In the genomic region with DNA sequence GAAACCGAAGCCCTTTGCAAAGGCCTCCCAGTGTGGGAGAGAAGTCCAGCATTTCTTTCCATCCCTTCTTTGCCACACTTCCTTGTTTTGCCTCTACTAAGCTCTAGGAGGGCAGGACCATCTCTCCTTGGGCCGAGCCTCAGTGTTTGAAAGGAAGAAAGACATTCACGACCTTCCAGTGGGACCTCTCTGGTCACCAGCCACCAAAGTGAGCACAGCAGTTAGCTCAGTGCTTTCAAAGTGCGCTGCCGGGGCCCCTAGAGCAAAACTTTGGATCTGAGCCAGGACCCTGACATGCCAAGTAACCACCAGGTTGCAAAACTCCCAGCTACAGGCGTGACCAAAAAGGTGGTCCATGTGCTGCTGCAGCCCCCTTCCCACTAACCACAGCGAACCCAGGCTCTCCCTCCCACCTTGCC, we compare ENCODE assay signal across 9 cellular contexts. TPM values are rescaled to one million over a fixed set of nuclear protein-coding genes. Genes with fewer than 3 reads are reported as not detected.
DNase-seq lines count a peak whose midpoint lies in the region; ATAC-seq and TF ChIP-seq lines count a peak whose summit lies in the region.
"Had no signal": no experiment of that assay in that cellular context is flagged by ENCODE, and none has a peak within 500 bp of the region (broad histone marks: within the 10 kb centered on the region; RNA-seq: fewer than 3 reads in every experiment).

No MANE protein-coding gene starts in this region.

- peaks cover 70% of the 10 kb centered on the region for H4K20me1 ChIP-seq in GM23338 (replicated peaks; ENCODE audit: insufficient read depth)

- H3K9me3 Mint-ChIP-seq in GM23338, result no peaks in the 10 kb centered on the region; the same call in 2 of the 3 replicates

- H3K4me3 Mint-ChIP-seq in GM23338, result peak overlapping the region; percentile 70

- no peak for DNase-seq in GM23338 (ENCODE audit: low spot score)
- no peak for DNase-seq in RWPE1 (ENCODE audit: low spot score)
- peak; percentile 69 for DNase-seq in glomerular visceral epithelial cell (ENCODE audit: extremely low spot score)
- DNase-seq in retina, result peak; percentile 8
- no peak for DNase-seq in RKO (ENCODE audit: low spot score)
- DNase-seq in ACHN, result no peak
- no peak for DNase-seq in stimulated activated CD4-positive, alpha-beta T cell treated with anti-CD3 and anti-CD28 coated beads, Interleukin-4, amount 100 ng/mL, for 24 hours
- DNase-seq: NCI-H524 treated with DMSO at 0.1 percent for 48 hours had no signal

- no peaks in the 10 kb centered on the region for H3K9me2 ChIP-seq in GM23338 (ENCODE audit: insufficient read depth)

- peak overlapping the region; percentile 98 for H3K27ac ChIP-seq in GM23338 (ENCODE audit: low read depth)
- peak overlapping the region; percentile 78 for H3K27ac ChIP-seq in RWPE1

- H3K4me2 ChIP-seq in GM23338, result peak overlapping the region; percentile 78; the same call in 1 of the 2 replicates

- H3K27ac Mint-ChIP-seq in GM23338, result peak overlapping the region; percentile 96

- H3F3A ChIP-seq in GM23338 (replicated peaks; ENCODE audit: low read depth), result peaks cover 29% of the 10 kb centered on the region

- H3K27me3 Mint-ChIP-seq in GM23338 (ENCODE audit: insufficient read depth, low read depth, poor library complexity), result peaks cover 18% of the 10 kb centered on the region

- no peak for TF ChIP-seq CTCF in GM23338 (conservative IDR thresholded peaks at IDR 0.05; ENCODE audit: low read depth in 2 of 2)
- TF ChIP-seq CTCF in RWPE1 (conservative IDR thresholded peaks at IDR 0.05; ENCODE audit: low read depth), result no peak

- H3K79me2 ChIP-seq in GM23338 (replicated peaks; ENCODE audit: insufficient read depth), result peaks cover 100% of the 10 kb centered on the region

- H3K4me3 ChIP-seq in GM23338, result peak overlapping the region; percentile 25; the same call in 1 of the 2 replicates

- peaks cover 72% of the 10 kb centered on the region for H3K36me3 Mint-ChIP-seq in GM23338 (ENCODE audit: low read depth)

- POLR2A ChIA-PET in RWPE1 (lab: Yijun Ruan, JAX; ENCODE audit: low non-redundant PET), result no interaction called here

- H3K4me1 ChIP-seq in GM23338 (ENCODE audit: insufficient read depth), result peaks cover 90% of the 10 kb centered on the region

- no peak overlapping the region for H2AFZ ChIP-seq in GM23338

- ATAC-seq in GM23338 (no peak), HG03457 (IDR thresholded peaks at IDR 0.05; ENCODE audit: unreplicated experiment) (no peak)

- CTCF ChIA-PET in RWPE1 (lab: Yijun Ruan, JAX), result interaction anchor here (1.1 to 1.2 kb wide), 2 partner anchors 45 to 83 kb away, joined by 3 to 4 read pairs; no protein-coding TSS in a partner anchor

- in situ Hi-C loops in ACHN (cut with HindIII; ENCODE audit: low pct_ligation_motif_present, low pct_unique_long_range_greater_than_20kb, low sequenced_read_pairs), result no loop called here

- no peaks in the 10 kb centered on the region for H3K36me3 ChIP-seq in GM23338 (ENCODE audit: insufficient read depth)

- H3K4me1 Mint-ChIP-seq in GM23338, result peaks cover 86% of the 10 kb centered on the region

- H3K27me3 ChIP-seq in GM23338 (ENCODE audit: insufficient read depth), result no peaks in the 10 kb centered on the region

TF ChIP-seq in GM23338, 12 proteins besides CTCF, POLR2A, EP300 and RAD21 (continues in another document):
- TF ChIP-seq ZNF114 (CRISPR knock-in tag; IDR thresholded peaks at IDR 0.05), result no peak
- no peak for TF ChIP-seq STAT1 (IDR thresholded peaks at IDR 0.05; ENCODE audit: unreplicated experiment)
- no peak for TF ChIP-seq REST (IDR thresholded peaks at IDR 0.05; ENCODE audit: unreplicated experiment)
- TF ChIP-seq POLR2AphosphoS5 (IDR thresholded peaks at IDR 0.05; ENCODE audit: low read depth), result no peak
- no peak for TF ChIP-seq CREB1 (CRISPR knock-in tag; IDR thresholded peaks at IDR 0.05; ENCODE audit: low read depth)
- no peak for TF ChIP-seq EZH2 (IDR thresholded peaks at IDR 0.05; ENCODE audit: low read depth, unreplicated experiment)
- TF ChIP-seq, protein P1, sequence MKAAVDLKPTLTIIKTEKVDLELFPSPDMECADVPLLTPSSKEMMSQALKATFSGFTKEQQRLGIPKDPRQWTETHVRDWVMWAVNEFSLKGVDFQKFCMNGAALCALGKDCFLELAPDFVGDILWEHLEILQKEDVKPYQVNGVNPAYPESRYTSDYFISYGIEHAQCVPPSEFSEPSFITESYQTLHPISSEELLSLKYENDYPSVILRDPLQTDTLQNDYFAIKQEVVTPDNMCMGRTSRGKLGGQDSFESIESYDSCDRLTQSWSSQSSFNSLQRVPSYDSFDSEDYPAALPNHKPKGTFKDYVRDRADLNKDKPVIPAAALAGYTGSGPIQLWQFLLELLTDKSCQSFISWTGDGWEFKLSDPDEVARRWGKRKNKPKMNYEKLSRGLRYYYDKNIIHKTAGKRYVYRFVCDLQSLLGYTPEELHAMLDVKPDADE (IDR thresholded peaks at IDR 0.05), result no peak
- TF ChIP-seq ZNF331 (CRISPR knock-in tag; IDR thresholded peaks at IDR 0.05; ENCODE audit: low read depth), result no peak
- no peak for TF ChIP-seq NANOG (IDR thresholded peaks at IDR 0.05; ENCODE audit: borderline replicate concordance)
- no peak for TF ChIP-seq EZH2phosphoT487 (IDR thresholded peaks at IDR 0.05; ENCODE audit: unreplicated experiment)

RNA-seq across cellular contexts. Expression of gene CTBP2, which starts 12.3 kb away (rescaled TPM):
- 233 and 265 TPM in 2 replicates for total RNA-seq in GM23338 (2014; rRNA removed; shearing (Covaris generic))
- 133 and 138 TPM in 2 replicates for polyA plus RNA-seq in GM23338 (2016; fragmentation: Nextera tagmentation; extraction: Ambion mirVana)

Comparison
In these comparisons a context has a peak if more than half of its experiments do, and no peak if none do; other contexts are left out.
1. DNase-seq: peak in glomerular visceral epithelial cell (single experiment) and retina (single experiment); none in GM23338 (single experiment), RWPE1 (single experiment), RKO (single experiment), ACHN (single experiment) and stimulated activated CD4-positive, alpha-beta T cell treated with anti-CD3 and anti-CD28 coated beads, Interleukin-4, amount 100 ng/mL, for 24 hours (single experiment).